In the genomic region with DNA sequence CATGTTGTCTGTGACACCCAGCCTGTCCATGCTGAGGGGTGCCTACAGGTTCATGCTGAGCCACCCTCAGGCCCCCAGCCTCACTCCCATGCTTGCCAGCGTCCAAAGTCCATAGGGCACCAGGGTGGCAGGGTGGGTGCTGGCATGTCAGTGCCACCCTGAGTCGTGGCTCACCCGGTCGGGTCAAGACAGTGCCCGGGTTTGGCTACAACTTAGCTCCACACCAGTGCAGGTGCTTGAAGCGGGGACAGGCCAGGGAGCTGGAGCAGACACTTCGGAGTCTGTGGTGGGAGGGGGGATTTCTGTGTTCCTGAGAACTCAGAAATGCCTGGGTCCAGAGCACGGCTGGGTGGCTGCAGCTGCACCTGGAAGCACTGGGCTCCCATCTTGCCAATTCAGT, we compare ENCODE assay signal across 15 cellular contexts.
DNase-seq lines count a peak whose midpoint lies in the region; ATAC-seq, FAIRE-seq and TF ChIP-seq lines count a peak whose summit lies in the region.
"Had no signal": no experiment of that assay in that cellular context is flagged by ENCODE, and none has a peak within 500 bp of the region (broad histone marks: within the 10 kb centered on the region; RNA-seq: fewer than 3 reads in every experiment).

No MANE protein-coding gene starts in this region.

- H3K27me3 Mint-ChIP-seq in activated T-helper 1 cell treated with anti-CD3 and anti-CD28 coated beads, Interleukin-12 subunit alpha, Interleukin-12 subunit beta, Interleukin-2, Interleukin-4 antibody, amounts not matched to agents 30 ng/mL and 10 ng/mL and 1 ng/mL, durations not matched to agents 14 hours and 24 hours and 36 hours (ENCODE audit: insufficient read depth), result no peaks in the 10 kb centered on the region
- H3K27me3 Mint-ChIP-seq: B cell; CD4-positive, alpha-beta T cell had no signal

- no peak overlapping the region for H3K27ac Mint-ChIP-seq in activated T-helper 1 cell treated with anti-CD3 and anti-CD28 coated beads, Interleukin-12 subunit alpha, Interleukin-12 subunit beta, Interleukin-2, Interleukin-4 antibody, amounts not matched to agents 30 ng/mL and 10 ng/mL and 1 ng/mL, durations not matched to agents 14 hours and 24 hours and 36 hours
- H3K27ac Mint-ChIP-seq: B cell; CD4-positive, alpha-beta T cell; GM23338 had no signal

- H3K4me1 Mint-ChIP-seq in activated T-helper 1 cell treated with anti-CD3 and anti-CD28 coated beads, Interleukin-12 subunit alpha, Interleukin-12 subunit beta, Interleukin-2, Interleukin-4 antibody, amounts not matched to agents 30 ng/mL and 10 ng/mL and 1 ng/mL, durations not matched to agents 14 hours and 24 hours and 36 hours (ENCODE audit: low read depth), result no peaks in the 10 kb centered on the region
- H3K4me1 Mint-ChIP-seq: B cell, GM23338 had no signal

- H3K27me3 ChIP-seq in RWPE2 (ENCODE audit: insufficient read depth, poor library complexity, severe bottlenecking) (peaks cover 4% of the 10 kb centered on the region), spleen (replicated peaks in 1 of 7) (no peaks in the 10 kb centered on the region), upper lobe of right lung (no peaks in the 10 kb centered on the region)

- H3K36me3 Mint-ChIP-seq in activated T-helper 1 cell treated with anti-CD3 and anti-CD28 coated beads, Interleukin-12 subunit alpha, Interleukin-12 subunit beta, Interleukin-2, Interleukin-4 antibody, amounts not matched to agents 30 ng/mL and 10 ng/mL and 1 ng/mL, durations not matched to agents 14 hours and 24 hours and 36 hours (ENCODE audit: low read depth), result no peaks in the 10 kb centered on the region

- no peaks in the 10 kb centered on the region for H3K9me3 Mint-ChIP-seq in activated T-helper 1 cell treated with anti-CD3 and anti-CD28 coated beads, Interleukin-12 subunit alpha, Interleukin-12 subunit beta, Interleukin-2, Interleukin-4 antibody, amounts not matched to agents 30 ng/mL and 10 ng/mL and 1 ng/mL, durations not matched to agents 14 hours and 24 hours and 36 hours
- H3K9me3 Mint-ChIP-seq: CD4-positive, alpha-beta T cell had no signal

- WGBS in spleen, 5 donors, result 84 to 87% (median 86%) methylated on average over 6 to 8 of the region's 8 CpGs; no CpG with 5 or more reads in 1 of the 5 donors

- H3K36me3 ChIP-seq in RWPE2 (ENCODE audit: low read depth), result no peaks in the 10 kb centered on the region
- no peaks in the 10 kb centered on the region for H3K36me3 ChIP-seq in kidney (ENCODE audit: control insufficient read depth in 1 of 2, insufficient read depth in 2 of 2, low read length in 2 of 2)
- no peaks in the 10 kb centered on the region for H3K36me3 ChIP-seq in spleen
- H3K36me3 ChIP-seq in upper lobe of right lung, result no peaks in the 10 kb centered on the region

- H3K4me1 ChIP-seq in RWPE2 (ENCODE audit: insufficient read depth, poor library complexity, severe bottlenecking) (no peaks in the 10 kb centered on the region), kidney (ENCODE audit: control insufficient read depth in 1 of 2, insufficient read depth in 1 of 2, low read depth in 1 of 2, low read length in 2 of 2) (no peaks in the 10 kb centered on the region), spleen (no peaks in the 10 kb centered on the region), upper lobe of right lung (no peaks in the 10 kb centered on the region)

- no peak for TF ChIP-seq CTCF in RWPE2 (IDR thresholded peaks at IDR 0.05; ENCODE audit: poor library complexity, severe bottlenecking)
- no peak for TF ChIP-seq CTCF in kidney (IDR thresholded peaks at IDR 0.05; ENCODE audit: borderline replicate concordance, extremely low read depth, insufficient read depth)
- TF ChIP-seq CTCF in spleen (IDR thresholded peaks at IDR 0.05 in 8 of 11, conservative IDR thresholded peaks at IDR 0.05 in 3 of 11), result no peak
- TF ChIP-seq CTCF in upper lobe of right lung (IDR thresholded peaks at IDR 0.05), result no peak

- H3K9me3 ChIP-seq in RWPE2 (ENCODE audit: severe bottlenecking) (no peaks in the 10 kb centered on the region), kidney (ENCODE audit: control insufficient read depth in 1 of 2, low read length in 2 of 2) (no peaks in the 10 kb centered on the region), spleen (peaks cover 0 to 16% (median 0%) of the 10 kb centered on the region in 8 donors), upper lobe of right lung (no peaks in the 10 kb centered on the region)

- DNase-seq in RWPE2 (ENCODE audit: low spot score) (peak; percentile 58), kidney (peak; percentile 43), spleen (peak; percentile 63), upper lobe of right lung (peak; percentile 45)
- DNase-seq in activated T-helper 1 cell treated with anti-CD3 and anti-CD28 coated beads, Interleukin-12 subunit alpha, Interleukin-12 subunit beta, Interleukin-2, Interleukin-4 antibody, amounts not matched to agents 30 ng/mL and 10 ng/mL and 1 ng/mL, durations not matched to agents 14 hours and 24 hours and 36 hours (ENCODE audit: low spot score), result no peak
- DNase-seq: C1 segment of cervical spinal cord; Calu3; CD4-positive, alpha-beta T cell; DMS 273 treated with DMSO at 0.1 percent for 48 hours; H7 had no signal

- no peak for TF ChIP-seq POLR2A in spleen (IDR thresholded peaks at IDR 0.05)

- H3K4me3 Mint-ChIP-seq in activated T-helper 1 cell treated with anti-CD3 and anti-CD28 coated beads, Interleukin-12 subunit alpha, Interleukin-12 subunit beta, Interleukin-2, Interleukin-4 antibody, amounts not matched to agents 30 ng/mL and 10 ng/mL and 1 ng/mL, durations not matched to agents 14 hours and 24 hours and 36 hours, result no peak overlapping the region
- H3K4me3 Mint-ChIP-seq: B cell; CD4-positive, alpha-beta T cell; GM23338 had no signal

- H3K27ac ChIP-seq in RWPE2 (ENCODE audit: poor library complexity, severe bottlenecking) (no peak overlapping the region), kidney (ENCODE audit: low read depth in 2 of 2, low read length in 2 of 2) (no peak overlapping the region), spleen (no peak overlapping the region), upper lobe of right lung (no peak overlapping the region)

- intact Hi-C loops in kidney (cut with DNase I), result no loop called here
- intact Hi-C loops in spleen (cut with DNase I; ENCODE audit: low total_unique reads), result no loop called here
- intact Hi-C loops in upper lobe of right lung (cut with DNase I), result no loop called here
- intact Hi-C loops in activated T-helper 1 cell treated with anti-CD3 and anti-CD28 coated beads, Interleukin-12 subunit alpha, Interleukin-12 subunit beta, Interleukin-2, Interleukin-4 antibody, amounts not matched to agents 30 ng/mL and 10 ng/mL and 1 ng/mL, durations not matched to agents 14 hours and 24 hours and 36 hours (cut with micrococcal nuclease), result no loop called here

- no peak overlapping the region for H3K4me3 ChIP-seq in RWPE2 (ENCODE audit: severe bottlenecking)
- no peak overlapping the region for H3K4me3 ChIP-seq in kidney (ENCODE audit: low read length in 2 of 2)
- H3K4me3 ChIP-seq in spleen, result no peak overlapping the region
- H3K4me3 ChIP-seq in upper lobe of right lung, result no peak overlapping the region
- H3K4me3 ChIP-seq: GM23338 had no signal

- FAIRE-seq in kidney (lab: Jason Lieb, UNC), result no peak
- FAIRE-seq: A204.1 had no signal

- no peak overlapping the region for H3K9ac ChIP-seq in kidney (ENCODE audit: low read length in 2 of 2)

- no peak for ATAC-seq in RWPE2 (ENCODE audit: low read depth)
- ATAC-seq in upper lobe of right lung, result peak; percentile 32
- no peak for ATAC-seq in HG02678 (IDR thresholded peaks at IDR 0.05; ENCODE audit: unreplicated experiment)
- no peak for ATAC-seq in GM18873 (IDR thresholded peaks at IDR 0.05; ENCODE audit: low FRiP score, unreplicated experiment)
- ATAC-seq: GM23338 had no signal
